ENCODE assay signal across 11 cellular contexts in the genomic region with DNA sequence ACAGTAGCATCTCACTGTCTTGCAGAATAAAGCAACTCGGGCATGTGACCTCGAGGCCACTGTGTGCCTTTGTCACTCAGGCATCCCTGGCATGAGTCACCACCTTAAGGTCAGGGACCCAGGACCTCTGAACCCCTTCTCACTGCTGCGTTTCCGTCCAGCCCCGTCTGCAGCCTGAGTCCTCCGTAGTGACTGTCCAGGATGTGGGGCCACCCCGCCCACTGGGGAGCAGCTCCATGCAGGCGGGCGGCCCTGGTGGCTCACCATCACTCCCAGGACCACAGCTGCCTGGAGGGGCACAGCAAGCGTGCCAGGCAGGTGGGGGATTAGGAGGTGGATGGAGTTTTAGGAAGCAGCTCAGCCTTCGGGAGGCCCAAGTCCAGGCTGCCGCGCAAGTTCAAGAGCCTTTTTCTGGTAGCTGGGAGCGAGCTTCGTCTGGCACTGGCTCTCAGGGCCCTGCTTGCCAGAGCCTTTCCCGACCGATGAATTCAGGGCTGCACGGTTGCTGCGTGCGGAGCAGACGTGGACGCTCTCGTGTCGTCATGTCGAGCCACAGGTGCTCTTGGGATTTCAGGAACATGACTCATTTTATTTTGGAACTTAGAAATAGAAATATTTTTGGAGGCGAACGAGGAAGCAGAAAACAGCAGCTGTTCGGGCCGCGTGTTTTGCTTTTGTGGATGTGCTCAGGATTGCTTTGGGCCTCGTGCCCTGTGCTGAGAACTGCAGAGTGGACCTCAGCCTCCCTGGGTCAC. TPM values are rescaled to one million over a fixed set of nuclear protein-coding genes. Genes with fewer than 3 reads are reported as not detected.
"Had no signal": no experiment of that assay in that cellular context is flagged by ENCODE, and none has a peak within 500 bp of the region (broad histone marks: within the 10 kb centered on the region; RNA-seq: fewer than 3 reads in every experiment).

No MANE protein-coding gene starts in this region.

- DNase-seq: activated CD4-positive, alpha-beta T cell treated with anti-CD3 and anti-CD28 coated beads, Interleukin-2, amount 50 U/mL, for 4 hours; activated CD4-positive, CD25-positive, alpha-beta regulatory T cell treated with anti-CD3 and anti-CD28 coated beads, Interleukin-2, amount 50 U/mL, for 72 hours; activated naive CD4-positive, alpha-beta T cell treated with Interleukin-2 at 50 U/mL for 16 hours; left ventricle myocardium superior; stimulated activated CD4-positive, alpha-beta T cell treated with anti-CD3 and anti-CD28 coated beads, Interleukin-4, amount 100 ng/mL, for 24 hours; stimulated activated naive CD4-positive, alpha-beta T cell treated with Interleukin-2 at 50 U/mL for 16 hours had no signal

- H3K4me3 ChIP-seq: ascending aorta, breast epithelium, skin epidermis, suprapubic skin had no signal

- FAIRE-seq: endometrium had no signal

- H3K27ac ChIP-seq: ascending aorta, breast epithelium, skin epidermis, suprapubic skin had no signal

- H3K27me3 ChIP-seq: ascending aorta, breast epithelium, suprapubic skin had no signal

RNA-seq across cellular contexts. Expression of a gene that starts 20.9 kb away (rescaled TPM):
- total RNA-seq: ascending aorta had no signal
